Comparison of ENCODE assay signal across 16 cellular contexts in the genomic region with DNA sequence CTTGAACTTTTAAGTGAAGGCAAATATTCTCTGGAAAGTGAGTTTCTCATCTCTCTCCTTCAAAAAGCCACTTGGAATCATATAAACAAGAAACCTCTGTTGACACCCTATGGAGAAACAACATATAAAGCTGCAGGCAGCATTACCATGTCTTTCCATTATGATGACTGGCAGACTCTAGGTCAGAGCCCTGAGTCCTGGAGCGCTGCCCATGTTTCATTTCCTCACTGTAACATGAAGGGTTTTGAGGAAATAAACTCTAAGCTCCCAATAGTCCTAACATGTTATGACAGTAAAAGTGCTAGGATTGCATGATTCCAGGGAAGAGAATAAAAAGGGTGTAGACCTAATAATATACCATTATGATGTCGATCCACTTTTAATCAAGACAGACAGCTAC.
DNase-seq lines count a peak whose midpoint lies in the region; ATAC-seq and TF ChIP-seq lines count a peak whose summit lies in the region.
"Had no signal": no experiment of that assay in that cellular context is flagged by ENCODE, and none has a peak within 500 bp of the region (broad histone marks: within the 10 kb centered on the region; RNA-seq: fewer than 3 reads in every experiment).

No MANE protein-coding gene starts in this region.

- intact Hi-C loops in Right ventricle myocardium superior (cut with DNase I) (no loop called here), Right ventricle myocardium inferior (cut with DNase I) (no loop called here), upper lobe of right lung (cut with DNase I) (no loop called here)

- H3K4me3 Mint-ChIP-seq in activated CD4-positive, alpha-beta memory T cell treated with anti-CD3 and anti-CD28 coated beads, Interleukin-2, amount 10 ng/mL, durations not matched to agents 7 days and 5 days, result no peak overlapping the region

- no peaks in the 10 kb centered on the region for H4K20me1 ChIP-seq in hepatocyte (ENCODE audit: insufficient read depth, poor library complexity, severe bottlenecking)
- H4K20me1 ChIP-seq: BLaER1 treated with 17β-estradiol and CSF1 and Interleukin-3, amounts not matched to agents 10 nM and 100 nM had no signal

- H3K4me2 ChIP-seq in hepatocyte, result no peak overlapping the region
- H3K4me2 ChIP-seq: PC-9 had no signal

- peaks cover 5% of the 10 kb centered on the region for H3K9me3 Mint-ChIP-seq in activated CD4-positive, alpha-beta memory T cell treated with anti-CD3 and anti-CD28 coated beads, Interleukin-2, amount 10 ng/mL, durations not matched to agents 7 days and 5 days

- H3K9me3 ChIP-seq in hepatocyte (ENCODE audit: low read depth), result no peaks in the 10 kb centered on the region
- no peaks in the 10 kb centered on the region for H3K9me3 ChIP-seq in upper lobe of right lung
- H3K9me3 ChIP-seq: BLaER1 treated with 17β-estradiol and CSF1 and Interleukin-3, amounts not matched to agents 10 nM and 100 nM had no signal

- 100% methylated on average over 2 of the region's 2 CpGs for WGBS in hepatocyte (ENCODE audit: low lambda C conversion rate, missing lambda C conversion rate)

- no peaks in the 10 kb centered on the region for H3K9me2 ChIP-seq in hepatocyte (replicated peaks; ENCODE audit: insufficient read depth)

- H3K4me1 ChIP-seq in hepatocyte (ENCODE audit: insufficient read depth) (no peaks in the 10 kb centered on the region), upper lobe of right lung (no peaks in the 10 kb centered on the region)

- H3K36me3 Mint-ChIP-seq in activated CD4-positive, alpha-beta memory T cell treated with anti-CD3 and anti-CD28 coated beads, Interleukin-2, amount 10 ng/mL, durations not matched to agents 7 days and 5 days (ENCODE audit: low read depth), result no peaks in the 10 kb centered on the region

- no peaks in the 10 kb centered on the region for H3K27me3 ChIP-seq in hepatocyte
- no peaks in the 10 kb centered on the region for H3K27me3 ChIP-seq in upper lobe of right lung
- H3K27me3 ChIP-seq: BLaER1 treated with 17β-estradiol and CSF1 and Interleukin-3, amounts not matched to agents 10 nM and 100 nM had no signal

- H3K27me3 Mint-ChIP-seq in activated CD4-positive, alpha-beta memory T cell treated with anti-CD3 and anti-CD28 coated beads, Interleukin-2, amount 10 ng/mL, durations not matched to agents 7 days and 5 days, result no peaks in the 10 kb centered on the region

- H3K4me3 ChIP-seq in hepatocyte, result no peak overlapping the region
- H3K4me3 ChIP-seq in upper lobe of right lung, result no peak overlapping the region
- H3K4me3 ChIP-seq: BLaER1 treated with 17β-estradiol and CSF1 and Interleukin-3, amounts not matched to agents 10 nM and 100 nM; PC-9 had no signal

- no peak overlapping the region for H3K27ac Mint-ChIP-seq in activated CD4-positive, alpha-beta memory T cell treated with anti-CD3 and anti-CD28 coated beads, Interleukin-2, amount 10 ng/mL, durations not matched to agents 7 days and 5 days

- peak; percentile 67 for ATAC-seq in Right ventricle myocardium superior (ENCODE audit: poor library complexity)
- no peak for ATAC-seq in Right ventricle myocardium inferior
- peak; percentile 23 for ATAC-seq in upper lobe of right lung
- ATAC-seq in HG03342 (IDR thresholded peaks at IDR 0.05; ENCODE audit: unreplicated experiment), result no peak
- ATAC-seq in HG03378 (IDR thresholded peaks at IDR 0.05; ENCODE audit: unreplicated experiment), result no peak
- ATAC-seq: SK-N-SH treated with all-trans-retinoic acid at 6 μM for 48 hours had no signal

- H3K4me1 Mint-ChIP-seq in activated CD4-positive, alpha-beta memory T cell treated with anti-CD3 and anti-CD28 coated beads, Interleukin-2, amount 10 ng/mL, durations not matched to agents 7 days and 5 days, result no peaks in the 10 kb centered on the region

- TF ChIP-seq CTCF in hepatocyte (IDR thresholded peaks at IDR 0.05; ENCODE audit: poor library complexity), result no peak
- no peak for TF ChIP-seq CTCF in upper lobe of right lung (IDR thresholded peaks at IDR 0.05)

- H3K36me3 ChIP-seq in hepatocyte (replicated peaks; ENCODE audit: insufficient read depth, low read depth) (no peaks in the 10 kb centered on the region), upper lobe of right lung (no peaks in the 10 kb centered on the region)
- H3K36me3 ChIP-seq: BLaER1 treated with 17β-estradiol and CSF1 and Interleukin-3, amounts not matched to agents 10 nM and 100 nM had no signal

- no peak overlapping the region for H2AFZ ChIP-seq in hepatocyte
- H2AFZ ChIP-seq: PC-9 had no signal

- POLR2A ChIA-PET in activated CD4-positive, alpha-beta memory T cell treated with anti-CD3 and anti-CD28 coated beads, Interleukin-2, amount 10 ng/mL, durations not matched to agents 7 days and 5 days (lab: Charles Lee), result no interaction called here

- peak; percentile 65 for DNase-seq in Right ventricle myocardium superior
- DNase-seq in Right ventricle myocardium inferior (ENCODE audit: missing footprints), result no peak
- peak; percentile 12 for DNase-seq in astrocyte of the hippocampus (ENCODE audit: low read depth, low spot score)
- peak; percentile 17 for DNase-seq in hepatocyte (ENCODE audit: low spot score)
- DNase-seq in upper lobe of right lung, result no peak
- no peak for DNase-seq in activated CD4-positive, alpha-beta memory T cell treated with anti-CD3 and anti-CD28 coated beads, Interleukin-2, amount 10 ng/mL, durations not matched to agents 7 days and 5 days
- DNase-seq: 8988T, EL, NCI-H1436, NCI-H2029 treated with DMSO at 0.1 percent for 48 hours, NCI-H526, PC-9 had no signal

- H3K27ac ChIP-seq in hepatocyte, result no peak overlapping the region
- H3K27ac ChIP-seq in upper lobe of right lung, result no peak overlapping the region
- H3K27ac ChIP-seq: PC-9 had no signal

- H3K79me2 ChIP-seq in hepatocyte, result no peaks in the 10 kb centered on the region

- CTCF ChIA-PET in activated CD4-positive, alpha-beta memory T cell treated with anti-CD3 and anti-CD28 coated beads, Interleukin-2, amount 10 ng/mL, durations not matched to agents 7 days and 5 days (lab: Charles Lee), result no interaction called here

Comparison
In these comparisons a context has a peak if more than half of its experiments do, and no peak if none do; other contexts are left out.
1. ATAC-seq: peak in Right ventricle myocardium superior (single experiment) and upper lobe of right lung (single experiment); none in Right ventricle myocardium inferior (single experiment), HG03342 (single experiment) and HG03378 (single experiment).
2. DNase-seq: peak in Right ventricle myocardium superior (single experiment), astrocyte of the hippocampus (single experiment) and hepatocyte (single experiment); none in Right ventricle myocardium inferior (single experiment), upper lobe of right lung (single experiment) and activated CD4-positive, alpha-beta memory T cell treated with anti-CD3 and anti-CD28 coated beads, Interleukin-2, amount 10 ng/mL, durations not matched to agents 7 days and 5 days (single experiment).